In the genomic region with DNA sequence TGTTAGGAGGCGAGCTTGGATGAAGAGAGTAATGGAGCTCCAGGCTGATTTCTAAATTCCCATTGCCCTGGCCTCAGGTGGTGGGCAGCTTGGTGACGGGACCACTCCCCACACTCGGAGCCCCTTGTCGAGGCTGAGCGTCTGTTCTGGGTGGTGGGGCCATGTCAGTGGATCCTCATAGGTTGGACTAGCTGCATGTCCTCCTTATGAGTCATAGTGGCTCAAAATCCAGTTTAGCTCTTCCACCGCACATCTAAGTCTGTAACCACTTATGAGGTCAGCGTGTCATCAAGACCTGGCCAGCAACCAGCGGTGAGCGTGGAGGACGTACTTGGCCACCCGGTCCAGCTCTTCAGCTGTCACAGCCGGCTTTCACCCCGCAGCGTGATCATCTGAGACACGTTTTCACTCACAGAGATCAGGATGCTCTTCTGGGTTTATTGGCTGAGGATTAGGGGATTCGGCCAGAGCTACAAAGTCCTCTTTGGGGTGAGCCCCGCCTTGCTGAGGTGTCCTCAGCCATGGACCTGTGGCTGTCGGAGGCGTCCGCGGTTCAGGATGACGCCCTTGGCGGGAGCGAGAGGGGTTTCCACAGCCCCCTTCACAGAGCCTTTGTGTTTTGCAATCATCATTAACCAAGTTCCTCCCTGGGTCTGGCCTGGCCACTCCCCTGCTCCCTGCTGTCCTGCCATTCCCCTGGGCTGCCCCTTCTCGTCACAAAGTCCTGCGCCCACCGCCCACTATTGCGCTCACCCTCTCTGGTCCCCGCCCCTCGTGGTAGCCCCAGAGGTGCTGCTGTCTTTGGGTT, we compare ENCODE assay signal across 10 cellular contexts. TPM values are rescaled to one million over a fixed set of nuclear protein-coding genes. Genes with fewer than 3 reads are reported as not detected.
DNase-seq lines count a peak whose midpoint lies in the region; FAIRE-seq and TF ChIP-seq lines count a peak whose summit lies in the region.
"Had no signal": no experiment of that assay in that cellular context is flagged by ENCODE, and none has a peak within 500 bp of the region (broad histone marks: within the 10 kb centered on the region; RNA-seq: fewer than 3 reads in every experiment).

No MANE protein-coding gene starts in this region.

- H3K36me3 Mint-ChIP-seq in activated CD4-positive, alpha-beta T cell treated with anti-CD3 and anti-CD28 coated beads, Interleukin-2, amount 10 ng/mL, durations not matched to agents 7 days and 5 days (ENCODE audit: low read depth), result no peaks in the 10 kb centered on the region

- intact Hi-C loops in ovary (cut with DNase I), result no loop called here

- peaks cover 2% of the 10 kb centered on the region for H3K9me3 Mint-ChIP-seq in activated CD4-positive, alpha-beta T cell treated with anti-CD3 and anti-CD28 coated beads, Interleukin-2, amount 10 ng/mL, durations not matched to agents 7 days and 5 days

- H3K27me3 Mint-ChIP-seq in activated CD4-positive, alpha-beta T cell treated with anti-CD3 and anti-CD28 coated beads, Interleukin-2, amount 10 ng/mL, durations not matched to agents 7 days and 5 days, result no peaks in the 10 kb centered on the region

- 81 to 85% (median 82%) methylated on average over 30 of the region's 30 CpGs for WGBS in ovary, 3 donors

- FAIRE-seq in GM12891 (lab: Jason Lieb, UNC), result no peak

- no peaks in the 10 kb centered on the region for H3K4me1 Mint-ChIP-seq in activated CD4-positive, alpha-beta T cell treated with anti-CD3 and anti-CD28 coated beads, Interleukin-2, amount 10 ng/mL, durations not matched to agents 7 days and 5 days

- no peak overlapping the region for H3K4me3 Mint-ChIP-seq in activated CD4-positive, alpha-beta T cell treated with anti-CD3 and anti-CD28 coated beads, Interleukin-2, amount 10 ng/mL, durations not matched to agents 7 days and 5 days

- H3K27me3 ChIP-seq in BLaER1, result peaks cover 12% of the 10 kb centered on the region
- no peaks in the 10 kb centered on the region for H3K27me3 ChIP-seq in ovary

- no peak for TF ChIP-seq EP300 in ovary (IDR thresholded peaks at IDR 0.05)

- CTCF ChIA-PET in activated CD4-positive, alpha-beta T cell treated with anti-CD3 and anti-CD28 coated beads, Interleukin-2, amount 10 ng/mL, durations not matched to agents 7 days and 5 days (lab: Charles Lee), result no interaction called here

- H4K20me1 ChIP-seq in BLaER1, result no peaks in the 10 kb centered on the region

- H3K4me3 ChIP-seq in BLaER1, result peak overlapping the region; percentile 68
- H3K4me3 ChIP-seq in ovary, result no peak overlapping the region

- H3K4me1 ChIP-seq in BLaER1 (peaks cover 96% of the 10 kb centered on the region), ovary (ENCODE audit: insufficient read depth) (no peaks in the 10 kb centered on the region)

- no peak for TF ChIP-seq CTCF in ovary (IDR thresholded peaks at IDR 0.05)

- POLR2A ChIA-PET in activated CD4-positive, alpha-beta T cell treated with anti-CD3 and anti-CD28 coated beads, Interleukin-2, amount 10 ng/mL, durations not matched to agents 7 days and 5 days (lab: Charles Lee), result no interaction called here

- H3K36me3 ChIP-seq in BLaER1 (peaks cover 19% of the 10 kb centered on the region), ovary (no peaks in the 10 kb centered on the region)

- peak overlapping the region; percentile 99 for H3K4me2 ChIP-seq in BLaER1

- no peak for TF ChIP-seq POLR2A in GM12891 (IDR thresholded peaks at IDR 0.05; ENCODE audit: low read depth, low read length)
- no peak for TF ChIP-seq POLR2A in ovary (IDR thresholded peaks at IDR 0.05)

- H3K9me3 ChIP-seq in BLaER1 (peaks cover 18% of the 10 kb centered on the region), ovary (no peaks in the 10 kb centered on the region)

- H3K27ac ChIP-seq in BLaER1 (peak overlapping the region; percentile 96), epithelial cell of prostate (no peak overlapping the region), ovary (no peak overlapping the region)

- peak; percentile 42 for DNase-seq in NOMO-1 treated with dmso at 0.1 percent for 144 hours (lab: John Stamatoyannopoulos, UW; ENCODE audit: unreplicated experiment)
- peak; percentile 41 for DNase-seq in epithelial cell of prostate (ENCODE audit: low read depth, low spot score)
- DNase-seq in non-pigmented ciliary epithelial cell (ENCODE audit: low read depth), result peak; percentile 95
- DNase-seq in GM12891 (ENCODE audit: insufficient read length, low spot score), result no peak
- no peak for DNase-seq in activated CD4-positive, alpha-beta T cell treated with anti-CD3 and anti-CD28 coated beads, Interleukin-2, amount 10 ng/mL, durations not matched to agents 7 days and 5 days
- no peak for DNase-seq in ovary
- DNase-seq in amygdala (lab: John Stamatoyannopoulos, UW), result no peak
- DNase-seq: NCI-H2171 had no signal

- H3K27ac Mint-ChIP-seq in activated CD4-positive, alpha-beta T cell treated with anti-CD3 and anti-CD28 coated beads, Interleukin-2, amount 10 ng/mL, durations not matched to agents 7 days and 5 days, result no peak overlapping the region

- peak overlapping the region; percentile 88 for H3K9ac ChIP-seq in BLaER1

TF ChIP-seq in GM12891, 5 proteins besides CTCF, POLR2A, EP300 and RAD21:
- no peak for TF ChIP-seq PAX5 (IDR thresholded peaks at IDR 0.05; ENCODE audit: insufficient read depth, low read length, severe bottlenecking)
- TF ChIP-seq POLR2AphosphoS5 (IDR thresholded peaks at IDR 0.05; ENCODE audit: low read depth, low read length), result no peak
- TF ChIP-seq TAF1 (IDR thresholded peaks at IDR 0.05; ENCODE audit: low read depth, low read length), result no peak
- no peak for TF ChIP-seq POU2F2 (IDR thresholded peaks at IDR 0.05; ENCODE audit: low read depth, low read length)
- TF ChIP-seq SPI1 (IDR thresholded peaks at IDR 0.05; ENCODE audit: low read depth, low read length), result no peak

RNA-seq across cellular contexts. Expression of gene ADPRHL1, which starts 41.9 kb away (rescaled TPM):
- polyA plus RNA-seq in GM12891 (2012; ENCODE audit: low read depth, missing spikeins), result 2.2 TPM
- total RNA-seq in activated CD4-positive, alpha-beta T cell treated with anti-CD3 and anti-CD28 coated beads, Interleukin-2, amount 10 ng/mL, durations not matched to agents 7 days and 5 days, result 1 to 10 TPM in 1 of 2 experiments, under 1 TPM in 1; 1.00 to 1.4 TPM
- 1 to 10 TPM; 1.6 to 5.0 (median 1.9) TPM for total RNA-seq in ovary
- 1 to 10 TPM; 2.2 to 2.3 TPM for polyA plus RNA-seq in ovary

RNA-seq across cellular contexts. Expression of gene GRTP1, which starts 47.5 kb away (rescaled TPM):
- polyA plus RNA-seq in GM12891 (2012; ENCODE audit: low read depth, missing spikeins), result 0.45 TPM
- 1 to 10 TPM in 1 of 2 experiments, under 1 TPM in 1; 0.45 to 1.0 TPM for total RNA-seq in activated CD4-positive, alpha-beta T cell treated with anti-CD3 and anti-CD28 coated beads, Interleukin-2, amount 10 ng/mL, durations not matched to agents 7 days and 5 days
- total RNA-seq in ovary, result 10 to 100 TPM in 6 of 7 donors, 1 to 10 TPM in 1; 7.1 to 14.8 (median 12.2) TPM
- polyA plus RNA-seq in ovary, result 10 to 100 TPM in 1 of 2 donors, 1 to 10 TPM in 1; 3.0 to 11.1 TPM
- total RNA-seq: activated CD8-positive, alpha-beta memory T cell treated with anti-CD3 and anti-CD28 coated beads for 36 hours had no signal

Comparison
In these comparisons a context has a peak if more than half of its experiments do, and no peak if none do; other contexts are left out.
1. DNase-seq: peak in NOMO-1 treated with dmso at 0.1 percent for 144 hours (single experiment), epithelial cell of prostate (single experiment) and non-pigmented ciliary epithelial cell (single experiment); none in GM12891 (single experiment), activated CD4-positive, alpha-beta T cell treated with anti-CD3 and anti-CD28 coated beads, Interleukin-2, amount 10 ng/mL, durations not matched to agents 7 days and 5 days (single experiment), ovary (0 of 5) and amygdala (0 of 56).
2. RNA of gene GRTP1, which starts 47.5 kb away (total RNA-seq): 7.1 to 14.8 TPM in ovary; 0.45 to 1.0 TPM in activated CD4-positive, alpha-beta T cell treated with anti-CD3 and anti-CD28 coated beads, Interleukin-2, amount 10 ng/mL, durations not matched to agents 7 days and 5 days; every median in the first group is over 4 times any median in the second.